ENCODE assay signal across 14 cellular contexts in genomic region chr6:11346516-11346915, GRCh38.
A peak's percentile ranks its signal among the peaks of the same experiment; 100 is the strongest.
DNase-seq lines count a peak whose midpoint lies in the region; ATAC-seq and FAIRE-seq lines count a peak whose summit lies in the region.
"Had no signal": no experiment of that assay in that cellular context is flagged by ENCODE, and none has a peak within 500 bp of the region (broad histone marks: within the 10 kb centered on the region; RNA-seq: fewer than 3 reads in every experiment).

No MANE protein-coding gene starts in this region.

- H3K4me1 Mint-ChIP-seq in stimulated activated effector memory CD8-positive, alpha-beta T cell treated with anti-CD3 and anti-CD28 coated beads, Interleukin-12 subunit alpha, Interleukin-12 subunit beta, amount 100 ng/mL, for 72 hours, result peaks cover 93% of the 10 kb centered on the region
- H3K4me1 Mint-ChIP-seq: endodermal cell had no signal

- peak; percentile 14 for FAIRE-seq in GM19239 (lab: Jason Lieb, UNC)
- FAIRE-seq: astrocyte had no signal

- no peak overlapping the region for H3K4me3 ChIP-seq in MG63
- H3K4me3 ChIP-seq in H7 (ENCODE audit: insufficient read depth, low read depth, low read length), result no peak overlapping the region
- H3K4me3 ChIP-seq: heart left ventricle, lung had no signal

- peak overlapping the region; percentile 50 for H3K27ac Mint-ChIP-seq in stimulated activated effector memory CD8-positive, alpha-beta T cell treated with anti-CD3 and anti-CD28 coated beads, Interleukin-12 subunit alpha, Interleukin-12 subunit beta, amount 100 ng/mL, for 72 hours
- H3K27ac Mint-ChIP-seq: endodermal cell had no signal

- DNase-seq in GM19239 (ENCODE audit: insufficient read length, low spot score) (no peak), MG63 (peak; percentile 10), H7 (no peak), NOMO-1 (lab: John Stamatoyannopoulos, UW; ENCODE audit: unreplicated experiment in 2 of 2) (no peak)
- DNase-seq in stimulated activated effector memory CD8-positive, alpha-beta T cell treated with anti-CD3 and anti-CD28 coated beads, Interleukin-12 subunit alpha, Interleukin-12 subunit beta, amount 100 ng/mL, for 72 hours (ENCODE audit: low spot score in 2 of 2), result no peak
- DNase-seq in stimulated activated CD4-positive, alpha-beta T cell treated with anti-CD3 and anti-CD28 coated beads, Interleukin-1b, Interleukin-23, amount 100 ng/mL, for 48 hours, result no peak
- DNase-seq: heart left ventricle; NCI-H2171 treated with DMSO at 0.1 percent for 48 hours; stimulated activated CD4-positive, alpha-beta T cell treated with anti-CD3 and anti-CD28 coated beads, Interleukin-4, amount 100 ng/mL, for 24 hours had no signal

- H3K9me3 Mint-ChIP-seq in stimulated activated effector memory CD8-positive, alpha-beta T cell treated with anti-CD3 and anti-CD28 coated beads, Interleukin-12 subunit alpha, Interleukin-12 subunit beta, amount 100 ng/mL, for 72 hours, result peaks cover 3% of the 10 kb centered on the region

- no peaks in the 10 kb centered on the region; the same call in 1 of the 2 replicates for H3K9me3 ChIP-seq in MG63

- H3K27me3 ChIP-seq in MG63 (no peaks in the 10 kb centered on the region), H7 (ENCODE audit: control insufficient read depth, insufficient read depth, low read length) (peaks cover 1% of the 10 kb centered on the region; the same call in 1 of the 2 replicates)
- H3K27me3 ChIP-seq: heart left ventricle had no signal

- ATAC-seq in HG02759 (IDR thresholded peaks at IDR 0.05; ENCODE audit: unreplicated experiment) (peak; percentile 72), HG03045 (IDR thresholded peaks at IDR 0.05; ENCODE audit: unreplicated experiment) (no peak)
- ATAC-seq in stimulated activated effector memory CD8-positive, alpha-beta T cell treated with anti-CD3 and anti-CD28 coated beads, Interleukin-12 subunit alpha, Interleukin-12 subunit beta, amount 100 ng/mL, for 72 hours, result no peak
- ATAC-seq: heart left ventricle had no signal

- H3K36me3 ChIP-seq in MG63, result no peaks in the 10 kb centered on the region
- no peaks in the 10 kb centered on the region for H3K36me3 ChIP-seq in H7 (replicated peaks; ENCODE audit: control insufficient read depth, insufficient read depth, low read length)
- H3K36me3 ChIP-seq: heart left ventricle had no signal

- H3K36me3 Mint-ChIP-seq in stimulated activated effector memory CD8-positive, alpha-beta T cell treated with anti-CD3 and anti-CD28 coated beads, Interleukin-12 subunit alpha, Interleukin-12 subunit beta, amount 100 ng/mL, for 72 hours, result peaks cover 12% of the 10 kb centered on the region

- no peak overlapping the region for H3K4me3 Mint-ChIP-seq in stimulated activated effector memory CD8-positive, alpha-beta T cell treated with anti-CD3 and anti-CD28 coated beads, Interleukin-12 subunit alpha, Interleukin-12 subunit beta, amount 100 ng/mL, for 72 hours
- H3K4me3 Mint-ChIP-seq: endodermal cell had no signal
